32 cellular contexts compared by ENCODE assay signal in genomic region chr12:107984973-107985372, GRCh38.
"Had no signal": no experiment of that assay in that cellular context is flagged by ENCODE, and none has a peak within 500 bp of the region (broad histone marks: within the 10 kb centered on the region; RNA-seq: fewer than 3 reads in every experiment).

No MANE protein-coding gene starts in this region.

- H3K4me1 ChIP-seq: ascending aorta, colonic mucosa had no signal

- H3K9me3 ChIP-seq: ascending aorta, colonic mucosa had no signal

- H3K27ac ChIP-seq: ascending aorta, cardiac muscle cell, colonic mucosa, VCaP had no signal

- H3K4me3 ChIP-seq: ascending aorta, cardiac muscle cell, colonic mucosa had no signal

- H3K4me1 Mint-ChIP-seq: activated B cell treated with CpG ODN at 0.5 μM for 24 hours; activated CD4-positive, alpha-beta T cell treated with anti-CD3 and anti-CD28 coated beads, Interleukin-2, amount 10 ng/mL, durations not matched to agents 24 days and 14 days; activated naive CD4-positive, alpha-beta T cell treated with anti-CD3 and anti-CD28 coated beads, Interleukin-2, amount 10 ng/mL, durations not matched to agents 7 days and 5 days; activated naive CD4-positive, alpha-beta T cell treated with anti-CD3 and anti-CD28 coated beads, Interleukin-2, amount 50 U/mL, for 24 hours; activated naive CD8-positive, alpha-beta T cell treated with anti-CD3 and anti-CD28 coated beads, Interleukin-2, amount 50 U/mL, for 24 hours; central memory CD8-positive, alpha-beta T cell had no signal

- H3K36me3 ChIP-seq: ascending aorta, cardiac muscle cell, colonic mucosa had no signal

- H3K9me3 Mint-ChIP-seq: activated B cell treated with CpG ODN at 0.5 μM for 24 hours; activated CD4-positive, alpha-beta memory T cell treated with anti-CD3 and anti-CD28 coated beads for 36 hours; activated CD4-positive, alpha-beta T cell treated with anti-CD3 and anti-CD28 coated beads, Interleukin-2, amount 10 ng/mL, durations not matched to agents 24 days and 14 days; activated CD8-positive, alpha-beta T cell treated with anti-CD3 and anti-CD28 coated beads for 36 hours; activated naive CD4-positive, alpha-beta T cell treated with anti-CD3 and anti-CD28 coated beads, Interleukin-2, amount 10 ng/mL, durations not matched to agents 7 days and 5 days; activated naive CD4-positive, alpha-beta T cell treated with anti-CD3 and anti-CD28 coated beads, Interleukin-2, amount 50 U/mL, for 24 hours; activated naive CD8-positive, alpha-beta T cell treated with anti-CD3 and anti-CD28 coated beads, Interleukin-2, amount 10 ng/mL, durations not matched to agents 7 days and 5 days; activated naive CD8-positive, alpha-beta T cell treated with anti-CD3 and anti-CD28 coated beads, Interleukin-2, amount 50 U/mL, for 24 hours; activated T-cell treated with anti-CD3 and anti-CD28 coated beads, Interleukin-2, amount 50 U/mL, for 4 hours; activated T-cell treated with anti-CD3 and anti-CD28 coated beads, Interleukin-2, amount 50 U/mL, for 72 hours; activated T-helper 2 cell treated with anti-CD3 and anti-CD28 coated beads, Interferon-gamma antibody, Interleukin-2, Interleukin-4, amounts not matched to agents 10 μg/mL and 5 μg/mL and 100 μg/mL, durations not matched to agents 14 hours and 24 hours and 36 hours; brain; central memory CD8-positive, alpha-beta T cell; T-helper 2 cell treated with Interferon-gamma antibody and Interleukin-4, amounts not matched to agents 5 μg/mL and 100 μg/mL, for 36 hours had no signal

- H3K36me3 Mint-ChIP-seq: activated CD4-positive, alpha-beta memory T cell treated with anti-CD3 and anti-CD28 coated beads for 36 hours; activated naive CD4-positive, alpha-beta T cell treated with anti-CD3 and anti-CD28 coated beads, Interleukin-2, amount 10 ng/mL, durations not matched to agents 7 days and 5 days; activated naive CD4-positive, alpha-beta T cell treated with anti-CD3 and anti-CD28 coated beads, Interleukin-2, amount 50 U/mL, for 24 hours; activated naive CD8-positive, alpha-beta T cell; activated naive CD8-positive, alpha-beta T cell treated with anti-CD3 and anti-CD28 coated beads, Interleukin-2, amount 10 ng/mL, durations not matched to agents 7 days and 5 days; brain had no signal

- H3K4me3 Mint-ChIP-seq: activated B cell treated with CpG ODN at 0.5 μM for 24 hours; activated CD4-positive, alpha-beta memory T cell treated with anti-CD3 and anti-CD28 coated beads for 36 hours; activated CD4-positive, alpha-beta T cell treated with anti-CD3 and anti-CD28 coated beads, Interleukin-2, amount 10 ng/mL, durations not matched to agents 24 days and 14 days; activated CD8-positive, alpha-beta T cell treated with anti-CD3 and anti-CD28 coated beads for 36 hours; activated naive CD4-positive, alpha-beta T cell treated with anti-CD3 and anti-CD28 coated beads, Interleukin-2, amount 10 ng/mL, durations not matched to agents 7 days and 5 days; activated naive CD4-positive, alpha-beta T cell treated with anti-CD3 and anti-CD28 coated beads, Interleukin-2, amount 50 U/mL, for 24 hours; activated naive CD8-positive, alpha-beta T cell; activated naive CD8-positive, alpha-beta T cell treated with anti-CD3 and anti-CD28 coated beads, Interleukin-2, amount 10 ng/mL, durations not matched to agents 7 days and 5 days; activated naive CD8-positive, alpha-beta T cell treated with anti-CD3 and anti-CD28 coated beads, Interleukin-2, amount 50 U/mL, for 24 hours; activated T-cell treated with anti-CD3 and anti-CD28 coated beads, Interleukin-2, amount 50 U/mL, for 4 hours; activated T-cell treated with anti-CD3 and anti-CD28 coated beads, Interleukin-2, amount 50 U/mL, for 72 hours; brain; central memory CD8-positive, alpha-beta T cell; T-helper 2 cell treated with Interferon-gamma antibody and Interleukin-4, amounts not matched to agents 5 μg/mL and 100 μg/mL, for 36 hours had no signal

- DNase-seq: activated B cell treated with CpG ODN at 0.5 μM for 24 hours; activated CD4-positive, alpha-beta memory T cell treated with anti-CD3 and anti-CD28 coated beads for 36 hours; activated CD4-positive, alpha-beta T cell treated with anti-CD3 and anti-CD28 coated beads for 4 hours; activated CD4-positive, alpha-beta T cell treated with anti-CD3 and anti-CD28 coated beads, Interleukin-2, amount 10 ng/mL, durations not matched to agents 24 days and 14 days; activated CD4-positive, alpha-beta T cell treated with anti-CD3 and anti-CD28 coated beads, Interleukin-2, amount 50 U/mL, for 1 hour; activated CD4-positive, alpha-beta T cell treated with anti-CD3 and anti-CD28 coated beads, Interleukin-2, amount 50 U/mL, for 4 hours; activated CD4-positive, CD25-positive, alpha-beta regulatory T cell treated with anti-CD3 and anti-CD28 coated beads, Interleukin-2, amount 50 U/mL, for 72 hours; activated CD8-positive, alpha-beta memory T cell treated with anti-CD3 and anti-CD28 coated beads, Interleukin-2, amount 50 U/mL, for 4 hours; activated CD8-positive, alpha-beta T cell treated with anti-CD3 and anti-CD28 coated beads for 36 hours; activated effector memory CD4-positive, alpha-beta T cell treated with Interleukin-2 at 50 U/mL for 16 hours; activated gamma-delta T cell; activated naive CD4-positive, alpha-beta T cell treated with anti-CD3 and anti-CD28 coated beads, Interleukin-2, amount 10 ng/mL, durations not matched to agents 7 days and 5 days; activated naive CD4-positive, alpha-beta T cell treated with Interleukin-2 at 50 U/mL for 16 hours; activated naive CD8-positive, alpha-beta T cell treated with anti-CD3 and anti-CD28 coated beads, Interleukin-2, amount 10 ng/mL, durations not matched to agents 7 days and 5 days; activated naive CD8-positive, alpha-beta T cell treated with anti-CD3 and anti-CD28 coated beads, Interleukin-2, amount 50 U/mL, for 24 hours; activated T-cell treated with anti-CD3 and anti-CD28 coated beads for 4 hours; activated T-cell treated with anti-CD3 and anti-CD28 coated beads, Interleukin-2, amount 50 U/mL, for 1 hour; activated T-cell treated with anti-CD3 and anti-CD28 coated beads, Interleukin-2, amount 50 U/mL, for 4 hours; activated T-cell treated with anti-CD3 and anti-CD28 coated beads, Interleukin-2, amount 50 U/mL, for 72 hours; cerebellar nuclear complex; colonic mucosa; T-helper 2 cell; T-helper 9 cell had no signal

- H3K27ac Mint-ChIP-seq: activated B cell treated with CpG ODN at 0.5 μM for 24 hours; activated CD4-positive, alpha-beta memory T cell treated with anti-CD3 and anti-CD28 coated beads for 36 hours; activated CD4-positive, alpha-beta T cell treated with anti-CD3 and anti-CD28 coated beads, Interleukin-2, amount 10 ng/mL, durations not matched to agents 24 days and 14 days; activated CD8-positive, alpha-beta T cell treated with anti-CD3 and anti-CD28 coated beads for 36 hours; activated naive CD4-positive, alpha-beta T cell treated with anti-CD3 and anti-CD28 coated beads, Interleukin-2, amount 10 ng/mL, durations not matched to agents 7 days and 5 days; activated naive CD4-positive, alpha-beta T cell treated with anti-CD3 and anti-CD28 coated beads, Interleukin-2, amount 50 U/mL, for 24 hours; activated naive CD8-positive, alpha-beta T cell; activated naive CD8-positive, alpha-beta T cell treated with anti-CD3 and anti-CD28 coated beads, Interleukin-2, amount 10 ng/mL, durations not matched to agents 7 days and 5 days; activated naive CD8-positive, alpha-beta T cell treated with anti-CD3 and anti-CD28 coated beads, Interleukin-2, amount 50 U/mL, for 24 hours; activated T-cell treated with anti-CD3 and anti-CD28 coated beads, Interleukin-2, amount 50 U/mL, for 72 hours; activated T-helper 2 cell treated with anti-CD3 and anti-CD28 coated beads, Interferon-gamma antibody, Interleukin-2, Interleukin-4, amounts not matched to agents 10 μg/mL and 5 μg/mL and 100 μg/mL, durations not matched to agents 14 hours and 24 hours and 36 hours; brain; T-helper 2 cell treated with Interferon-gamma antibody and Interleukin-4, amounts not matched to agents 5 μg/mL and 100 μg/mL, for 36 hours had no signal
